Comparison of ENCODE assay signal across 8 cellular contexts in the genomic region with DNA sequence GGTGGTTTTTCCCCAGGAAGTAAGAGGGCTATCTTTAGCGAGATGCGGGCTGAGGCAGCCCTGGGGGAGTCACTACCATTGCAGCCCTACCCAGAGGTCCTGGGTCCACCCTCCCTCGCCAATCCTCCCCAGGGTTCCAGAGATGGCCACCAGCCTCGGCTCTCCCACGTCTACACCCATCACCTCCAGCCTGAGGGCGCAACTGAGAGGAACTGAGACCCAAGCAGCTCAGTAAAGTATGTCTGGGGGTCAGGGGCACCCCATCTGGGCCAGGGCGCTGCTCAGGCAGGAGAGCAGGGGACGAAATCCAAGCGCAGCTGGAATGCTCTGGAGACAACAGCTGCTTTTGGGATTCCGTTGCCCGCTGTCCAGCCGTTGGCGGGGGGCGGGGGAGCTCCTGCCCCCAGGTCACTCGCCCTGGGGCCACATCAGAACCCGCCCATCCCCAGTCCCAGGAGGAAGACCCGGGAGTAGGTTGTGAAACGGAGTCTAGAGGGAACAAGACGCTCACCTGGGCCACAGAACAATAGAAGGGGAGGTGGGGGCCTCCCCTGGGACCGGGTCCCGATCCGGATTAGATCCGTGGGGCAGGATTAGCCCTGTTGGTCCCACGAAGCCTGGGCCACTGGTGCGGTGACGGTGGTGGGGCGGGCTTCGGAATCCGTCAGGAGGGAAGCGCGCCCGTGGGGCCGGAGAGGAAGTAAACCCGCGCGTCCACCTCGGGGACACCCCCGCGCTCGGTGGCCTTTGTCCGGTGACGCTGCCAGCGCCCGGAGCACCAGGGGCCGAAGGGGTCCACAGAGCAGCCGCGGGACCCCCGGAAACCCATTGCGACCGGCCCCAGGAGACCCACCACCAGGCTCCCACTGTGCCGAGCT. TPM values are rescaled to one million over a fixed set of nuclear protein-coding genes. Genes with fewer than 3 reads are reported as not detected.
DNase-seq lines count a peak whose midpoint lies in the region; ATAC-seq, FAIRE-seq and TF ChIP-seq lines count a peak whose summit lies in the region.

No MANE protein-coding gene starts in this region.

- peak overlapping the region; percentile 89 for H3K27ac Mint-ChIP-seq in WTC11

- TF ChIP-seq CTCF in AG04450 (IDR thresholded peaks at IDR 0.05; ENCODE audit: low read depth, low read length) (no peak), WTC11 (IDR thresholded peaks at IDR 0.05) (no peak), fibroblast of mammary gland (conservative IDR thresholded peaks at IDR 0.05; ENCODE audit: control insufficient read depth, insufficient read depth, low read depth, low read length) (no peak), neural cell (IDR thresholded peaks at IDR 0.05; ENCODE audit: poor library complexity, severe bottlenecking) (no peak)

- H3K27me3 ChIP-seq in AG04450 (ENCODE audit: control insufficient read depth, insufficient read depth, low read length) (no peaks in the 10 kb centered on the region), neural cell (ENCODE audit: insufficient read depth, low read depth, low read length) (no peaks in the 10 kb centered on the region)

- TF ChIP-seq RAD21 in neural cell (conservative IDR thresholded peaks at IDR 0.05), result no peak

- peak overlapping the region; percentile 92 for H3K4me3 Mint-ChIP-seq in WTC11

- H3K27me3 Mint-ChIP-seq in WTC11 (ENCODE audit: low read depth), result no peaks in the 10 kb centered on the region

- H3K27ac ChIP-seq in AG04450 (ENCODE audit: low read depth, low read length) (peak overlapping the region; percentile 70), neural cell (ENCODE audit: low read length) (peak overlapping the region; percentile 94)

- peaks cover 28% of the 10 kb centered on the region for H3K4me1 Mint-ChIP-seq in WTC11

- no peak for DNase-seq in AG04450 (ENCODE audit: low read depth, low spot score)
- peak; percentile 48 for DNase-seq in GM12892 (ENCODE audit: insufficient read length)
- DNase-seq in WTC11 (ENCODE audit: low spot score), result peak; percentile 51
- no peak for DNase-seq in fibroblast of mammary gland (ENCODE audit: low read depth)
- no peak for DNase-seq in NCI-H2029 treated with DMSO at 0.1 percent for 48 hours (lab: John Stamatoyannopoulos, UW)
- DNase-seq in NCI-H2171 (lab: John Stamatoyannopoulos, UW), result no peak

- H3K79me2 ChIP-seq in neural cell (replicated peaks; ENCODE audit: insufficient read depth, low read length), result peaks cover 18% of the 10 kb centered on the region

- no peaks in the 10 kb centered on the region for H3K9me2 ChIP-seq in neural cell (ENCODE audit: insufficient read depth, low read length)

- H3K36me3 ChIP-seq in neural cell (ENCODE audit: insufficient read depth, low read length), result no peaks in the 10 kb centered on the region

- peak; percentile 2 for ATAC-seq in HG03460 (IDR thresholded peaks at IDR 0.05; ENCODE audit: unreplicated experiment)
- ATAC-seq in WTC11, result no peak

- H3K4me3 ChIP-seq in AG04450 (ENCODE audit: low read depth, low read length), result peak overlapping the region; percentile 98
- H3K4me3 ChIP-seq in fibroblast of mammary gland (ENCODE audit: control insufficient read depth, low read depth, low read length), result peak overlapping the region; percentile 81
- peak overlapping the region; percentile 100 for H3K4me3 ChIP-seq in neural cell (ENCODE audit: low read length)

- CTCF ChIA-PET in AG04450 (lab: Charles Lee) (interaction anchor here (0.6 to 3.8 kb wide), 5 partner anchors 9 to 281 kb away, joined by 3 to 24 read pairs (median 7); partner anchors contain the start of genes QRICH1 and WDR6), WTC11 (lab: Charles Lee) (interaction anchor here (1.3 to 8.2 kb wide), 7 partner anchors 11 to 408 kb away, joined by 3 to 124 read pairs (median 8); partner anchors contain the start of genes IP6K2, KLHDC8B, NICN1 and P4HTM)

- H2AFZ ChIP-seq in neural cell (ENCODE audit: low read depth, low read length), result peak overlapping the region; percentile 37

- no peak for TF ChIP-seq EP300 in neural cell (conservative IDR thresholded peaks at IDR 0.05; ENCODE audit: poor library complexity, severe bottlenecking)

- peaks cover 39% of the 10 kb centered on the region for H3K36me3 Mint-ChIP-seq in WTC11

- POLR2A ChIA-PET in AG04450 (lab: Yijun Ruan, JAX), result interaction anchor here (0.6 to 4.1 kb wide), 16 partner anchors 8 to 368 kb away, joined by 3 to 74 read pairs (median 4); partner anchors contain the start of genes IMPDH2, P4HTM, QRICH1 and USP4
- POLR2A ChIA-PET in WTC11 (lab: Charles Lee), result interaction anchor here (0.5 to 4.3 kb wide), 9 partner anchors 8 to 519 kb away, joined by 3 to 81 read pairs (median 11); partner anchors contain the start of genes CELSR3, IMPDH2, IP6K2 and P4HTM

- peak; percentile 92 for FAIRE-seq in GM12892 (lab: Jason Lieb, UNC)

- peak; percentile 71; the same call in 1 of the 2 replicates for TF ChIP-seq POLR2A in GM12892 (IDR thresholded peaks at IDR 0.05; ENCODE audit: low read depth, low read length)

- peak overlapping the region; percentile 94 for H3K4me2 ChIP-seq in neural cell (ENCODE audit: low read length)

- H4K20me1 ChIP-seq in neural cell (ENCODE audit: insufficient read depth), result no peaks in the 10 kb centered on the region

- H3K9ac ChIP-seq in neural cell (ENCODE audit: low read length), result peak overlapping the region; percentile 97

- no peaks in the 10 kb centered on the region for H3K9me3 Mint-ChIP-seq in WTC11

- no peaks in the 10 kb centered on the region for H3F3A ChIP-seq in neural cell (ENCODE audit: insufficient read depth, low read length, poor library complexity, severe bottlenecking)

- H3K9me3 ChIP-seq in AG04450 (ENCODE audit: control insufficient read depth, insufficient read depth, low read length) (no peaks in the 10 kb centered on the region; the same call in 1 of the 2 replicates), neural cell (ENCODE audit: low read length) (no peaks in the 10 kb centered on the region)

TF ChIP-seq in WTC11, 78 proteins besides CTCF, POLR2A, EP300 and RAD21 (continues in another document):
- TF ChIP-seq ZNF671 (CRISPR knock-in tag; IDR thresholded peaks at IDR 0.05) (no peak), TCF7 (CRISPR knock-in tag; IDR thresholded peaks at IDR 0.05; ENCODE audit: low read depth) (0 out of 2 replicates have a peak, but pooled peaks have one; percentile 16), RELA (CRISPR knock-in tag; IDR thresholded peaks at IDR 0.05; ENCODE audit: borderline replicate concordance) (no peak), TEAD1 (CRISPR knock-in tag; IDR thresholded peaks at IDR 0.05) (no peak), NR3C1 (CRISPR knock-in tag; conservative IDR thresholded peaks at IDR 0.05; ENCODE audit: low read depth) (0 out of 2 replicates have a peak, but pooled peaks have one; percentile 3)

TF ChIP-seq in neural cell, 6 proteins besides CTCF, POLR2A, EP300 and RAD21 (continues in another document):
- no peak for TF ChIP-seq TAF1 (IDR thresholded peaks at IDR 0.05; ENCODE audit: low read depth)
- TF ChIP-seq POLR2AphosphoS5 (IDR thresholded peaks at IDR 0.05), result no peak
- TF ChIP-seq REST (IDR thresholded peaks at IDR 0.05; ENCODE audit: borderline replicate concordance), result no peak

RNA-seq across cellular contexts. Expression of gene NDUFAF3, which starts 1.3 kb away (rescaled TPM):
- polyA plus RNA-seq in AG04450 (2011; rRNA removed) (47.0 and 69.2 TPM in 2 replicates), neural cell (36.2 and 49.0 TPM in 2 replicates)
- 49.2 and 70.0 TPM in 2 replicates for polyA minus RNA-seq in AG04450 (2011; rRNA and poly(A)+ RNA removed)
- 45.3 TPM for polyA plus RNA-seq in GM12892 (2012; ENCODE audit: missing spikeins)
- total RNA-seq in WTC11 (2021), result 36.8 to 50.3 TPM (median 49.6 TPM) in 3 replicates
- 31.0 and 41.6 TPM in 2 replicates for polyA minus RNA-seq in neural cell

RNA-seq across cellular contexts. Expression of gene DALRD3, which starts 2.2 kb away (rescaled TPM):
- 42.4 and 55.6 TPM in 2 replicates for polyA plus RNA-seq in AG04450 (2011; rRNA removed)
- polyA minus RNA-seq in AG04450 (2011; rRNA and poly(A)+ RNA removed), result 45.6 and 57.1 TPM in 2 replicates
- polyA plus RNA-seq in GM12892 (2012; ENCODE audit: missing spikeins), result 20.5 TPM
- 38.8 to 41.4 TPM (median 39.6 TPM) in 3 replicates for total RNA-seq in WTC11 (2021)
- 121 and 145 TPM in 2 replicates for polyA plus RNA-seq in neural cell
- 31.6 and 32.4 TPM in 2 replicates for polyA minus RNA-seq in neural cell

RNA-seq across cellular contexts. Expression of gene IMPDH2, which starts 8.6 kb away (rescaled TPM):
- polyA plus RNA-seq in AG04450 (2011; rRNA removed) (268 and 284 TPM in 2 replicates), neural cell (137 and 148 TPM in 2 replicates)
- 378 and 406 TPM in 2 replicates for polyA minus RNA-seq in AG04450 (2011; rRNA and poly(A)+ RNA removed)
- polyA plus RNA-seq in GM12892 (2012; ENCODE audit: missing spikeins), result 252 TPM
- 449 to 472 TPM (median 452 TPM) in 3 replicates for total RNA-seq in WTC11 (2021)
- polyA minus RNA-seq in neural cell, result 79.9 and 80.3 TPM in 2 replicates

RNA-seq across cellular contexts. Expression of gene WDR6, which starts 13.4 kb away (rescaled TPM):
- polyA plus RNA-seq in AG04450 (2011; rRNA removed), result 101 and 117 TPM in 2 replicates
- polyA minus RNA-seq in AG04450 (2011; rRNA and poly(A)+ RNA removed), result 106 and 161 TPM in 2 replicates
- polyA plus RNA-seq in GM12892 (2012; ENCODE audit: missing spikeins), result 124 TPM
- 204 to 213 TPM (median 209 TPM) in 3 replicates for total RNA-seq in WTC11 (2021)
- polyA plus RNA-seq in neural cell, result 315 and 326 TPM in 2 replicates
- polyA minus RNA-seq in neural cell, result 162 TPM in 2 replicates

RNA-seq across cellular contexts. Expression of gene P4HTM, which starts 30.5 kb away (rescaled TPM):
- polyA plus RNA-seq in AG04450 (2011; rRNA removed) (18.2 and 22.5 TPM in 2 replicates), neural cell (97.3 and 111 TPM in 2 replicates)
- polyA minus RNA-seq in AG04450 (2011; rRNA and poly(A)+ RNA removed), result 24.2 and 25.8 TPM in 2 replicates
- polyA plus RNA-seq in GM12892 (2012; ENCODE audit: missing spikeins), result 9.7 TPM
- 21.9 to 28.8 TPM (median 28.2 TPM) in 3 replicates for total RNA-seq in WTC11 (2021)
- 49.3 and 58.4 TPM in 2 replicates for polyA minus RNA-seq in neural cell

Comparison
In these comparisons a context has a peak if more than half of its experiments do, and no peak if none do; other contexts are left out.
1. DNase-seq: peak in GM12892 (single experiment) and WTC11 (single experiment); none in AG04450 (single experiment), fibroblast of mammary gland (single experiment), NCI-H2029 treated with DMSO at 0.1 percent for 48 hours (single experiment) and NCI-H2171 (single experiment).
2. Peak in every context shown above with its lines, with median percentiles within 50 percentile points of each other: H3K4me3 ChIP-seq.